ENCODE assay signal across 15 cellular contexts in genomic region chr19:31500540-31500830, GRCh38.
DNase-seq lines count a peak whose midpoint lies in the region; ATAC-seq and TF ChIP-seq lines count a peak whose summit lies in the region.
"Had no signal": no experiment of that assay in that cellular context is flagged by ENCODE, and none has a peak within 500 bp of the region (broad histone marks: within the 10 kb centered on the region; RNA-seq: fewer than 3 reads in every experiment).

No MANE protein-coding gene starts in this region.

- TF ChIP-seq EP300 in suprapubic skin (IDR thresholded peaks at IDR 0.05) (no peak), SK-N-SH (IDR thresholded peaks at IDR 0.05; ENCODE audit: borderline replicate concordance in 1 of 2, low read depth in 1 of 2, low read length in 1 of 2) (no peak)

- WGBS in lung, 2 donors = 65 to 67% methylated on average over 3 of the region's 3 CpGs
- 93% methylated on average over 3 of the region's 3 CpGs for WGBS in suprapubic skin
- 22% methylated on average over 3 of the region's 3 CpGs for WGBS in SK-N-SH (ENCODE audit: low lambda C conversion rate)

- H3K27me3 ChIP-seq in BLaER1 (no peaks in the 10 kb centered on the region), RWPE2 (ENCODE audit: insufficient read depth, poor library complexity, severe bottlenecking) (no peaks in the 10 kb centered on the region), lung (ENCODE audit: control insufficient read depth, insufficient read depth) (no peaks in the 10 kb centered on the region), suprapubic skin (peaks cover 6% of the 10 kb centered on the region), SK-N-SH (ENCODE audit: insufficient read depth) (no peaks in the 10 kb centered on the region)

- H3K9ac ChIP-seq in BLaER1 (no peak overlapping the region), SK-N-SH (no peak overlapping the region)

- no peak overlapping the region for H2AFZ ChIP-seq in SK-N-SH (ENCODE audit: low read depth)

- H4K20me1 ChIP-seq in BLaER1 = no peaks in the 10 kb centered on the region
- H4K20me1 ChIP-seq in SK-N-SH (ENCODE audit: insufficient read depth) = no peaks in the 10 kb centered on the region

- no peak overlapping the region for H3K27ac ChIP-seq in BLaER1
- no peak overlapping the region for H3K27ac ChIP-seq in RWPE2 (ENCODE audit: poor library complexity, severe bottlenecking)
- no peak overlapping the region for H3K27ac ChIP-seq in lung (ENCODE audit: low read depth in 1 of 2, low read length in 1 of 2)
- no peak overlapping the region for H3K27ac ChIP-seq in suprapubic skin
- no peak overlapping the region for H3K27ac ChIP-seq in SK-N-SH (ENCODE audit: low read depth in 2 of 2, low read length in 1 of 2)
- H3K27ac ChIP-seq: C4-2B had no signal

- ATAC-seq in RWPE2 (ENCODE audit: low read depth) = no peak
- no peak for ATAC-seq in lung (ENCODE audit: insufficient read depth, low FRiP score)
- no peak for ATAC-seq in GM18511 (IDR thresholded peaks at IDR 0.05; ENCODE audit: unreplicated experiment)
- ATAC-seq in GM21515 (IDR thresholded peaks at IDR 0.05; ENCODE audit: unreplicated experiment) = no peak
- ATAC-seq: HCT116, HepG2 had no signal

- no peak for TF ChIP-seq POLR2A in suprapubic skin (IDR thresholded peaks at IDR 0.05)

- POLR2A ChIA-PET in SK-N-SH (lab: Yijun Ruan, JAX) = no interaction called here

- no peaks in the 10 kb centered on the region for H3K9me3 ChIP-seq in BLaER1
- no peaks in the 10 kb centered on the region for H3K9me3 ChIP-seq in RWPE2 (ENCODE audit: severe bottlenecking)
- no peaks in the 10 kb centered on the region for H3K9me3 ChIP-seq in lung (ENCODE audit: control insufficient read depth in 2 of 2, insufficient read depth in 1 of 2, low read length in 1 of 2)
- H3K9me3 ChIP-seq in suprapubic skin = no peaks in the 10 kb centered on the region
- no peaks in the 10 kb centered on the region for H3K9me3 ChIP-seq in SK-N-SH

- no peak overlapping the region for H3K4me3 ChIP-seq in BLaER1
- no peak overlapping the region for H3K4me3 ChIP-seq in RWPE2 (ENCODE audit: severe bottlenecking)
- no peak overlapping the region for H3K4me3 ChIP-seq in lung
- no peak overlapping the region for H3K4me3 ChIP-seq in suprapubic skin
- H3K4me3 ChIP-seq in SK-N-SH (ENCODE audit: low read depth in 2 of 2, low read length in 1 of 2) = no peak overlapping the region

- CTCF ChIA-PET in SK-N-SH (lab: Yijun Ruan, JAX) = no interaction called here

- H3K4me2 ChIP-seq in BLaER1 = 0 out of 2 replicates have a peak overlapping the region, but pooled peaks have one; percentile 12
- H3K4me2 ChIP-seq in SK-N-SH = no peak overlapping the region

- no peaks in the 10 kb centered on the region for H3F3A ChIP-seq in SK-N-SH (replicated peaks; ENCODE audit: insufficient read depth)

- 0 out of 2 replicates have a peak, but pooled peaks cover 4% of the 10 kb centered on the region for H3K4me1 ChIP-seq in BLaER1
- H3K4me1 ChIP-seq in RWPE2 (ENCODE audit: insufficient read depth, poor library complexity, severe bottlenecking) = no peaks in the 10 kb centered on the region
- H3K4me1 ChIP-seq in lung (ENCODE audit: control insufficient read depth in 2 of 2, insufficient read depth in 2 of 2, low read length in 2 of 2) = no peaks in the 10 kb centered on the region
- H3K4me1 ChIP-seq in suprapubic skin = no peaks in the 10 kb centered on the region
- H3K4me1 ChIP-seq in SK-N-SH (ENCODE audit: control insufficient read depth in 1 of 2, insufficient read depth in 2 of 2, low read depth in 1 of 2, low read length in 1 of 2) = no peaks in the 10 kb centered on the region; a peak in 1 of 4 replicates

- no peaks in the 10 kb centered on the region for H3K9me2 ChIP-seq in SK-N-SH

- no peak for TF ChIP-seq RAD21 in SK-N-SH (IDR thresholded peaks at IDR 0.05; ENCODE audit: low read length)

- DNase-seq in RWPE2 (ENCODE audit: low spot score) (peak; percentile 19), lung (ENCODE audit: low spot score) (peak; percentile 4), suprapubic skin (ENCODE audit: low spot score in 2 of 2) (peak; percentile 39 to 53), SK-N-SH (no peak)
- DNase-seq: CD4-positive, alpha-beta memory T cell; COR-L47; DMS153; DMS79 treated with DMSO at 0.1 percent for 48 hours; EL had no signal

- TF ChIP-seq CTCF in RWPE2 (IDR thresholded peaks at IDR 0.05; ENCODE audit: poor library complexity, severe bottlenecking) = no peak
- TF ChIP-seq CTCF in lung (IDR thresholded peaks at IDR 0.05; ENCODE audit: control extremely low read depth, extremely low read depth) = no peak
- no peak for TF ChIP-seq CTCF in suprapubic skin (IDR thresholded peaks at IDR 0.05)
- no peak for TF ChIP-seq CTCF in SK-N-SH (IDR thresholded peaks at IDR 0.05)

- H3K36me3 ChIP-seq in BLaER1 = no peaks in the 10 kb centered on the region
- H3K36me3 ChIP-seq in RWPE2 (ENCODE audit: low read depth) = no peaks in the 10 kb centered on the region
- no peaks in the 10 kb centered on the region for H3K36me3 ChIP-seq in lung (ENCODE audit: control insufficient read depth in 2 of 2, insufficient read depth in 2 of 2, low read length in 2 of 2)
- H3K36me3 ChIP-seq in suprapubic skin = no peaks in the 10 kb centered on the region
- H3K36me3 ChIP-seq in SK-N-SH (replicated peaks in 1 of 2; ENCODE audit: control insufficient read depth in 1 of 2, insufficient read depth in 2 of 2, low read length in 1 of 2) = no peaks in the 10 kb centered on the region

- H3K79me2 ChIP-seq in SK-N-SH (ENCODE audit: insufficient read depth) = no peaks in the 10 kb centered on the region

TF ChIP-seq in SK-N-SH, 30 proteins besides CTCF, POLR2A, EP300 and RAD21:
- no peak for TF ChIP-seq RXRA (IDR thresholded peaks at IDR 0.05; ENCODE audit: borderline replicate concordance, low read depth)
- TF ChIP-seq MEF2A (IDR thresholded peaks at IDR 0.05; ENCODE audit: borderline replicate concordance, low read depth) = no peak
- no peak for TF ChIP-seq MAX (IDR thresholded peaks at IDR 0.05; ENCODE audit: low read depth)
- TF ChIP-seq SMC3 (IDR thresholded peaks at IDR 0.05; ENCODE audit: low read depth, low read length) = no peak
- TF ChIP-seq TEAD4 (IDR thresholded peaks at IDR 0.05; ENCODE audit: borderline replicate concordance, insufficient read depth) = no peak
- no peak for TF ChIP-seq NRF1 (IDR thresholded peaks at IDR 0.05; ENCODE audit: low read depth, low read length)
- TF ChIP-seq EZH2phosphoT487 (IDR thresholded peaks at IDR 0.05; ENCODE audit: borderline replicate concordance, low read depth) = no peak
- TF ChIP-seq, protein P1, sequence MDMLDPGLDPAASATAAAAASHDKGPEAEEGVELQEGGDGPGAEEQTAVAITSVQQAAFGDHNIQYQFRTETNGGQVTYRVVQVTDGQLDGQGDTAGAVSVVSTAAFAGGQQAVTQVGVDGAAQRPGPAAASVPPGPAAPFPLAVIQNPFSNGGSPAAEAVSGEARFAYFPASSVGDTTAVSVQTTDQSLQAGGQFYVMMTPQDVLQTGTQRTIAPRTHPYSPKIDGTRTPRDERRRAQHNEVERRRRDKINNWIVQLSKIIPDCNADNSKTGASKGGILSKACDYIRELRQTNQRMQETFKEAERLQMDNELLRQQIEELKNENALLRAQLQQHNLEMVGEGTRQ (IDR thresholded peaks at IDR 0.05; ENCODE audit: borderline replicate concordance, low read depth, low read length) = no peak
- no peak for TF ChIP-seq FOXJ3 (CRISPR knock-in tag; IDR thresholded peaks at IDR 0.05)
- TF ChIP-seq JUND (IDR thresholded peaks at IDR 0.05) = no peak
- TF ChIP-seq REST (IDR thresholded peaks at IDR 0.05; ENCODE audit: low read depth, low read length) = no peak
- no peak for TF ChIP-seq MXI1 (IDR thresholded peaks at IDR 0.05; ENCODE audit: low read depth, low read length)
- TF ChIP-seq GATA2 (CRISPR knock-in tag; IDR thresholded peaks at IDR 0.05) = no peak
- no peak for TF ChIP-seq YY1 (IDR thresholded peaks at IDR 0.05; ENCODE audit: low read depth)
- TF ChIP-seq RFX5 (IDR thresholded peaks at IDR 0.05; ENCODE audit: low read length) = no peak
